ENCODE assay signal across 20 cellular contexts in genomic region chr9:87562062-87562461, GRCh38.
DNase-seq lines count a peak whose midpoint lies in the region; ATAC-seq, FAIRE-seq and TF ChIP-seq lines count a peak whose summit lies in the region.
"Had no signal": no experiment of that assay in that cellular context is flagged by ENCODE, and none has a peak within 500 bp of the region (broad histone marks: within the 10 kb centered on the region; RNA-seq: fewer than 3 reads in every experiment).

No MANE protein-coding gene starts in this region.

- H3K27ac ChIP-seq in GM12878 (ENCODE audit: control insufficient read depth, insufficient read depth) (peak overlapping the region; percentile 23; the same call in 1 of the 2 replicates), gastroesophageal sphincter (peak overlapping the region in 3 of 4 donors; percentile 4 to 70 (median 58)), rectal smooth muscle tissue (ENCODE audit: low read depth, low read length) (peak overlapping the region; percentile 60)

- RAD21 ChIA-PET in GM12878 (lab: Charles Lee; ENCODE audit: unreplicated experiment): interaction anchor here (1.1 to 8.2 kb wide), 2 partner anchors 19 to 25 kb away, joined by 3 to 63 read pairs; no protein-coding TSS in a partner anchor

- H3K36me3 ChIP-seq in GM12878 (ENCODE audit: control insufficient read depth in 2 of 2, insufficient read depth in 2 of 2, low read length in 1 of 2) (peaks cover 0 to 4% of the 10 kb centered on the region in 2 experiments; a peak in 2 of 4 replicates), gastroesophageal sphincter (no peaks in the 10 kb centered on the region), rectal smooth muscle tissue (ENCODE audit: control insufficient read depth, insufficient read depth, low read length) (no peaks in the 10 kb centered on the region)
- H3K36me3 ChIP-seq: HAP-1 had no signal

- POLR2A ChIA-PET in GM12878 (lab: Charles Lee): no interaction called here

- H3K79me2 ChIP-seq in GM12878 (ENCODE audit: control insufficient read depth, insufficient read depth, low read length): peaks cover 25% of the 10 kb centered on the region

- no peak for ATAC-seq in GM12878
- no peak for ATAC-seq in gastroesophageal sphincter
- no peak for ATAC-seq in HG03039 (IDR thresholded peaks at IDR 0.05; ENCODE audit: unreplicated experiment)
- ATAC-seq in HG02571 (IDR thresholded peaks at IDR 0.05; ENCODE audit: unreplicated experiment): no peak
- no peak for ATAC-seq in HG03135 (IDR thresholded peaks at IDR 0.05; ENCODE audit: unreplicated experiment)
- ATAC-seq: GM23338 had no signal

- H3K4me2 ChIP-seq in GM12878 (ENCODE audit: control insufficient read depth, insufficient read depth): no peak overlapping the region
- H3K4me2 ChIP-seq: GM23338 had no signal

- 61% methylated on average over 7 of the region's 7 CpGs for WGBS in GM12878 (ENCODE audit: insufficient coverage, insufficient replicate concordance, low lambda C conversion rate, missing lambda C conversion rate)
- WGBS in gastroesophageal sphincter (ENCODE audit: low coverage in 1 of 2), 2 donors: 55% methylated on average over 5 of the region's 7 CpGs; no CpG with 5 or more reads in 1 of the 2 donors

- CTCF ChIA-PET in GM12878 (lab: Yijun Ruan, JAX): no interaction called here

- TF ChIP-seq RAD21 in GM12878 (IDR thresholded peaks at IDR 0.05; ENCODE audit: insufficient read depth, low read depth, low read length): no peak

- H3K9ac ChIP-seq in GM12878 (ENCODE audit: control insufficient read depth, insufficient read depth, low read length) (no peak overlapping the region), rectal smooth muscle tissue (ENCODE audit: low read length) (no peak overlapping the region)

- no peak for TF ChIP-seq CTCF in GM12878 (IDR thresholded peaks at IDR 0.05 in 2 of 3, conservative IDR thresholded peaks at IDR 0.05 in 1 of 3; ENCODE audit: control insufficient read depth in 2 of 3, extremely low read depth in 1 of 3, insufficient read depth in 1 of 3, low read depth in 3 of 3, low read length in 3 of 3)
- TF ChIP-seq CTCF in gastroesophageal sphincter (IDR thresholded peaks at IDR 0.05): no peak

- DNase-seq in GM12878 (ENCODE audit: low read depth, low spot score) (no peak), NCI-H226 (no peak)
- DNase-seq: C1 segment of cervical spinal cord; Calu3; CD4-positive, alpha-beta memory T cell; COR-L47; DMS53; DMS79 treated with DMSO at 0.1 percent for 48 hours; GF-D8; HFFc6 had no signal

- peaks cover 2% of the 10 kb centered on the region; the same call in 2 of the 3 replicates for H3K9me3 ChIP-seq in GM12878 (replicated peaks; ENCODE audit: control insufficient read depth, insufficient read depth, low read length)
- no peaks in the 10 kb centered on the region for H3K9me3 ChIP-seq in gastroesophageal sphincter
- H3K9me3 ChIP-seq: HAP-1 had no signal

- FAIRE-seq in GM12878 (lab: Jason Lieb, UNC): no peak
- FAIRE-seq: GM19239, H54 had no signal

- peaks cover 70% of the 10 kb centered on the region for H3K36me3 Mint-ChIP-seq in dendritic cell treated with granulocyte-macrophage colony-stimulating factor and Interleukin-4, amounts not matched to agents 40 ng/mL and 50 ng/mL, for 4 days (ENCODE audit: low read depth)
- H3K36me3 Mint-ChIP-seq: CD4-positive, alpha-beta memory T cell had no signal

- peaks cover 9% of the 10 kb centered on the region for H3K9me3 Mint-ChIP-seq in dendritic cell treated with granulocyte-macrophage colony-stimulating factor and Interleukin-4, amounts not matched to agents 40 ng/mL and 50 ng/mL, for 4 days
- H3K9me3 Mint-ChIP-seq: CD4-positive, alpha-beta memory T cell; GM23338; HFFc6 had no signal

- intact Hi-C loops in GM12878 (cut with micrococcal nuclease; ENCODE audit: unreplicated experiment): loop anchor here (2.0 kb wide), 1 partner anchor 97 kb away; no protein-coding TSS in a partner anchor
- intact Hi-C loops in dendritic cell treated with granulocyte-macrophage colony-stimulating factor and Interleukin-4, amounts not matched to agents 40 ng/mL and 50 ng/mL, for 4 days (cut with micrococcal nuclease): no loop called here

- peak overlapping the region; percentile 51 for H3K27ac Mint-ChIP-seq in dendritic cell treated with granulocyte-macrophage colony-stimulating factor and Interleukin-4, amounts not matched to agents 40 ng/mL and 50 ng/mL, for 4 days
- H3K27ac Mint-ChIP-seq: CD4-positive, alpha-beta memory T cell; GM23338; HFFc6 had no signal

- H3K27me3 ChIP-seq in GM12878 (replicated peaks in 1 of 2; ENCODE audit: control insufficient read depth in 2 of 2, insufficient read depth in 2 of 2, low read length in 1 of 2) (no peaks in the 10 kb centered on the region), gastroesophageal sphincter (no peaks in the 10 kb centered on the region), rectal smooth muscle tissue (ENCODE audit: control insufficient read depth, insufficient read depth, low read length) (no peaks in the 10 kb centered on the region)

- H2AFZ ChIP-seq in GM12878 (ENCODE audit: control insufficient read depth, low read depth, low read length): no peak overlapping the region
- H2AFZ ChIP-seq: GM23338 had no signal

- H3K4me3 Mint-ChIP-seq in dendritic cell treated with granulocyte-macrophage colony-stimulating factor and Interleukin-4, amounts not matched to agents 40 ng/mL and 50 ng/mL, for 4 days: no peak overlapping the region
- H3K4me3 Mint-ChIP-seq: CD4-positive, alpha-beta memory T cell; GM23338; HFFc6 had no signal

- TF ChIP-seq POLR2A in GM12878 (IDR thresholded peaks at IDR 0.05; ENCODE audit: low read depth, low read length) (no peak), gastroesophageal sphincter (IDR thresholded peaks at IDR 0.05) (no peak)

- H3K4me1 Mint-ChIP-seq in dendritic cell treated with granulocyte-macrophage colony-stimulating factor and Interleukin-4, amounts not matched to agents 40 ng/mL and 50 ng/mL, for 4 days (ENCODE audit: low read depth): peaks cover 77% of the 10 kb centered on the region
- H3K4me1 Mint-ChIP-seq: CD4-positive, alpha-beta memory T cell had no signal

- TF ChIP-seq EP300 in GM12878 (IDR thresholded peaks at IDR 0.05; ENCODE audit: borderline replicate concordance in 1 of 2, control insufficient read depth in 1 of 2, low read depth in 2 of 2, low read length in 2 of 2) (no peak), gastroesophageal sphincter (IDR thresholded peaks at IDR 0.05) (no peak)

- SMC1A ChIA-PET in GM12878 (lab: Charles Lee; ENCODE audit: uncharacterized antibody, unreplicated experiment): interaction anchor here (6.2 kb wide), 1 partner anchor 25 kb away, joined by 62 read pairs; no protein-coding TSS in a partner anchor

- no peaks in the 10 kb centered on the region for H3K27me3 Mint-ChIP-seq in dendritic cell treated with granulocyte-macrophage colony-stimulating factor and Interleukin-4, amounts not matched to agents 40 ng/mL and 50 ng/mL, for 4 days

- in situ Hi-C loops in GM12878 (cut with MboI): loop anchor here (25.0 kb wide), 1 partner anchor 1750 kb away; the partner anchor contains the start of genes CKS2 and SECISBP2

- BruUV-seq in GM12878 (replicated peaks; lab: Mats Ljungman, UMichigan): no TSS peak

- no peak overlapping the region for H3K4me3 ChIP-seq in GM12878
- H3K4me3 ChIP-seq in gastroesophageal sphincter: no peak overlapping the region
- H3K4me3 ChIP-seq in rectal smooth muscle tissue (ENCODE audit: low read length): no peak overlapping the region
- H3K4me3 ChIP-seq: GM23338, HAP-1 had no signal

- peaks cover 61% of the 10 kb centered on the region for H3K4me1 ChIP-seq in GM12878 (ENCODE audit: control insufficient read depth, insufficient read depth, low read length)
- peaks cover 0 to 92% (median 23%) of the 10 kb centered on the region in 3 donors for H3K4me1 ChIP-seq in gastroesophageal sphincter
- peaks cover 39% of the 10 kb centered on the region for H3K4me1 ChIP-seq in rectal smooth muscle tissue (ENCODE audit: control insufficient read depth, insufficient read depth, low read length)
- H3K4me1 ChIP-seq: HAP-1 had no signal

- no peaks in the 10 kb centered on the region for H4K20me1 ChIP-seq in GM12878 (ENCODE audit: control insufficient read depth, insufficient read depth)

TF ChIP-seq in GM12878, 131 proteins besides CTCF, POLR2A, EP300 and RAD21 (continues in another document):
- TF ChIP-seq, protein P1, sequence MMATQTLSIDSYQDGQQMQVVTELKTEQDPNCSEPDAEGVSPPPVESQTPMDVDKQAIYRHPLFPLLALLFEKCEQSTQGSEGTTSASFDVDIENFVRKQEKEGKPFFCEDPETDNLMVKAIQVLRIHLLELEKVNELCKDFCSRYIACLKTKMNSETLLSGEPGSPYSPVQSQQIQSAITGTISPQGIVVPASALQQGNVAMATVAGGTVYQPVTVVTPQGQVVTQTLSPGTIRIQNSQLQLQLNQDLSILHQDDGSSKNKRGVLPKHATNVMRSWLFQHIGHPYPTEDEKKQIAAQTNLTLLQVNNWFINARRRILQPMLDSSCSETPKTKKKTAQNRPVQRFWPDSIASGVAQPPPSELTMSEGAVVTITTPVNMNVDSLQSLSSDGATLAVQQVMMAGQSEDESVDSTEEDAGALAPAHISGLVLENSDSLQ (IDR thresholded peaks at IDR 0.05): no peak
- TF ChIP-seq CHD2 (IDR thresholded peaks at IDR 0.05; ENCODE audit: borderline replicate concordance, low read depth, low read length): no peak
- no peak for TF ChIP-seq GABPA (IDR thresholded peaks at IDR 0.05; ENCODE audit: low read depth)
- TF ChIP-seq MTA2 (IDR thresholded peaks at IDR 0.05; ENCODE audit: low read depth): no peak
- TF ChIP-seq, protein P2, sequence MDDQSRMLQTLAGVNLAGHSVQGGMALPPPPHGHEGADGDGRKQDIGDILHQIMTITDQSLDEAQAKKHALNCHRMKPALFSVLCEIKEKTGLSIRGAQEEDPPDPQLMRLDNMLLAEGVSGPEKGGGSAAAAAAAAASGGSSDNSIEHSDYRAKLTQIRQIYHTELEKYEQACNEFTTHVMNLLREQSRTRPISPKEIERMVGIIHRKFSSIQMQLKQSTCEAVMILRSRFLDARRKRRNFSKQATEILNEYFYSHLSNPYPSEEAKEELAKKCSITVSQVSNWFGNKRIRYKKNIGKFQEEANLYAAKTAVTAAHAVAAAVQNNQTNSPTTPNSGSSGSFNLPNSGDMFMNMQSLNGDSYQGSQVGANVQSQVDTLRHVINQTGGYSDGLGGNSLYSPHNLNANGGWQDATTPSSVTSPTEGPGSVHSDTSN (IDR thresholded peaks at IDR 0.05; ENCODE audit: insufficient replicate concordance, low read depth, low read length): no peak
- no peak for TF ChIP-seq FOXM1 (IDR thresholded peaks at IDR 0.05; ENCODE audit: low read depth, low read length)
- no peak for TF ChIP-seq WRNIP1 (IDR thresholded peaks at IDR 0.05; ENCODE audit: borderline replicate concordance, low read depth, low read length)
